23 cellular contexts compared by ENCODE assay signal in genomic region chr22:37165066-37165465, GRCh38. TPM values are rescaled to one million over a fixed set of nuclear protein-coding genes. Genes with fewer than 3 reads are reported as not detected.
DNase-seq lines count a peak whose midpoint lies in the region; ATAC-seq, FAIRE-seq and TF ChIP-seq lines count a peak whose summit lies in the region.
"Had no signal": no experiment of that assay in that cellular context is flagged by ENCODE, and none has a peak within 500 bp of the region (broad histone marks: within the 10 kb centered on the region; RNA-seq: fewer than 3 reads in every experiment).

No MANE protein-coding gene starts in this region.

- H3K27ac ChIP-seq in gastroesophageal sphincter: no peak overlapping the region
- H3K27ac ChIP-seq: neutrophil, thyroid gland had no signal

- intact Hi-C loops in activated naive CD4-positive, alpha-beta T cell treated with anti-CD3 and anti-CD28 coated beads for 36 hours (cut with micrococcal nuclease): no loop called here
- intact Hi-C loops in left colon (cut with DNase I, micrococcal nuclease): loop anchor here in 1 of 2 donors (5.0 kb wide), 1 partner anchor 37 kb away; no protein-coding TSS in a partner anchor

- H3K27me3 Mint-ChIP-seq in activated naive CD4-positive, alpha-beta T cell treated with anti-CD3 and anti-CD28 coated beads for 36 hours (ENCODE audit: low read depth): no peaks in the 10 kb centered on the region
- H3K27me3 Mint-ChIP-seq in activated naive CD8-positive, alpha-beta T cell treated with anti-CD3 and anti-CD28 coated beads, Interleukin-2, amount 10 ng/mL, durations not matched to agents 7 days and 5 days: no peaks in the 10 kb centered on the region
- no peaks in the 10 kb centered on the region for H3K27me3 Mint-ChIP-seq in natural killer cell treated with Interleukin-12 subunit alpha and Interleukin-12 subunit beta and Interleukin-15 and Interleukin-18, amount 100 ng/mL, for 72 hours

- peaks cover 80% of the 10 kb centered on the region for H3K4me1 Mint-ChIP-seq in activated naive CD4-positive, alpha-beta T cell treated with anti-CD3 and anti-CD28 coated beads for 36 hours (ENCODE audit: low read depth)
- H3K4me1 Mint-ChIP-seq in activated naive CD8-positive, alpha-beta T cell treated with anti-CD3 and anti-CD28 coated beads, Interleukin-2, amount 10 ng/mL, durations not matched to agents 7 days and 5 days: peaks cover 84% of the 10 kb centered on the region
- peaks cover 84 to 90% of the 10 kb centered on the region in 2 donors for H3K4me1 Mint-ChIP-seq in natural killer cell treated with Interleukin-12 subunit alpha and Interleukin-12 subunit beta and Interleukin-15 and Interleukin-18, amount 100 ng/mL, for 72 hours (ENCODE audit: low read depth in 2 of 2)

- WGBS in gastroesophageal sphincter (ENCODE audit: low coverage in 1 of 2), 2 donors: 50 to 74% methylated on average over 2 to 8 of the region's 9 CpGs

- no peaks in the 10 kb centered on the region for H3K36me3 ChIP-seq in gastroesophageal sphincter
- H3K36me3 ChIP-seq: HAP-1, neutrophil, thyroid gland had no signal

- no peak for TF ChIP-seq EP300 in gastroesophageal sphincter (IDR thresholded peaks at IDR 0.05)

- H3K36me3 Mint-ChIP-seq in activated naive CD4-positive, alpha-beta T cell treated with anti-CD3 and anti-CD28 coated beads for 36 hours (ENCODE audit: low read depth): no peaks in the 10 kb centered on the region
- H3K36me3 Mint-ChIP-seq in activated naive CD8-positive, alpha-beta T cell treated with anti-CD3 and anti-CD28 coated beads, Interleukin-2, amount 10 ng/mL, durations not matched to agents 7 days and 5 days: peaks cover 18% of the 10 kb centered on the region
- no peaks in the 10 kb centered on the region for H3K36me3 Mint-ChIP-seq in natural killer cell treated with Interleukin-12 subunit alpha and Interleukin-12 subunit beta and Interleukin-15 and Interleukin-18, amount 100 ng/mL, for 72 hours
- H3K36me3 Mint-ChIP-seq: mesothelial cell of epicardium had no signal

- FAIRE-seq in GM12891 (lab: Jason Lieb, UNC): peak; percentile 74
- FAIRE-seq: frontal cortex had no signal

- H3K4me1 ChIP-seq in gastroesophageal sphincter: peaks cover 0 to 26% (median 10%) of the 10 kb centered on the region in 3 donors
- H3K4me1 ChIP-seq: HAP-1 had no signal

- H3K4me3 ChIP-seq in gastroesophageal sphincter: no peak overlapping the region
- H3K4me3 ChIP-seq: HAP-1, thyroid gland had no signal

- no peak for ATAC-seq in activated naive CD8-positive, alpha-beta T cell treated with anti-CD3 and anti-CD28 coated beads, Interleukin-2, amount 10 ng/mL, durations not matched to agents 7 days and 5 days (ENCODE audit: low read depth)
- ATAC-seq in natural killer cell treated with Interleukin-12 subunit alpha and Interleukin-12 subunit beta and Interleukin-15 and Interleukin-18, amount 100 ng/mL, for 72 hours: no peak
- ATAC-seq in gastroesophageal sphincter: no peak
- no peak for ATAC-seq in left colon
- ATAC-seq: PC-3 had no signal

- peaks cover 33% of the 10 kb centered on the region for H3K27me3 ChIP-seq in gastroesophageal sphincter
- H3K27me3 ChIP-seq: thyroid gland had no signal

- no peak for TF ChIP-seq CTCF in gastroesophageal sphincter (IDR thresholded peaks at IDR 0.05)

- CTCF ChIA-PET in activated naive CD4-positive, alpha-beta T cell treated with anti-CD3 and anti-CD28 coated beads for 36 hours (lab: Charles Lee): interaction anchor here (0.6 to 3.4 kb wide), 12 partner anchors 9 to 134 kb away, joined by 3 to 39 read pairs (median 4); no protein-coding TSS in a partner anchor

- POLR2A ChIA-PET in activated naive CD8-positive, alpha-beta T cell treated with anti-CD3 and anti-CD28 coated beads, Interleukin-2, amount 10 ng/mL, durations not matched to agents 7 days and 5 days (lab: Charles Lee): interaction anchor here (1.0 to 9.8 kb wide), 5 partner anchors 17 to 85 kb away, joined by 3 to 200 read pairs (median 50); partner anchors contain the start of genes IL2RB and RAC2

- no peaks in the 10 kb centered on the region for H3K9me3 Mint-ChIP-seq in activated naive CD4-positive, alpha-beta T cell treated with anti-CD3 and anti-CD28 coated beads for 36 hours
- H3K9me3 Mint-ChIP-seq in activated naive CD8-positive, alpha-beta T cell treated with anti-CD3 and anti-CD28 coated beads, Interleukin-2, amount 10 ng/mL, durations not matched to agents 7 days and 5 days: peaks cover 3% of the 10 kb centered on the region
- no peaks in the 10 kb centered on the region for H3K9me3 Mint-ChIP-seq in natural killer cell treated with Interleukin-12 subunit alpha and Interleukin-12 subunit beta and Interleukin-15 and Interleukin-18, amount 100 ng/mL, for 72 hours
- H3K9me3 Mint-ChIP-seq: mesothelial cell of epicardium had no signal

- H3K9me3 ChIP-seq in gastroesophageal sphincter: no peaks in the 10 kb centered on the region
- H3K9me3 ChIP-seq: HAP-1, neutrophil, thyroid gland had no signal

- no peak for TF ChIP-seq POLR2A in GM12891 (IDR thresholded peaks at IDR 0.05; ENCODE audit: low read depth, low read length)
- no peak for TF ChIP-seq POLR2A in gastroesophageal sphincter (IDR thresholded peaks at IDR 0.05)

- no peak overlapping the region for H3K4me3 Mint-ChIP-seq in activated naive CD4-positive, alpha-beta T cell treated with anti-CD3 and anti-CD28 coated beads for 36 hours
- peak overlapping the region; percentile 7 for H3K4me3 Mint-ChIP-seq in activated naive CD8-positive, alpha-beta T cell treated with anti-CD3 and anti-CD28 coated beads, Interleukin-2, amount 10 ng/mL, durations not matched to agents 7 days and 5 days
- peak overlapping the region; percentile 77 for H3K4me3 Mint-ChIP-seq in natural killer cell treated with Interleukin-12 subunit alpha and Interleukin-12 subunit beta and Interleukin-15 and Interleukin-18, amount 100 ng/mL, for 72 hours
- H3K4me3 Mint-ChIP-seq: mesothelial cell of epicardium had no signal

- DNase-seq in activated naive CD4-positive, alpha-beta T cell treated with anti-CD3 and anti-CD28 coated beads for 36 hours: no peak
- DNase-seq in activated naive CD4-positive, alpha-beta T cell treated with anti-CD3 and anti-CD28 coated beads, Interleukin-2, amount 50 U/mL, for 16 hours: no peak
- DNase-seq in GM12891 (ENCODE audit: insufficient read length, low spot score) (no peak), left colon (no peak), NCI-H1694 treated with DMSO at 0.1 percent for 48 hours (lab: John Stamatoyannopoulos, UW) (no peak)
- DNase-seq in activated naive CD8-positive, alpha-beta T cell treated with anti-CD3 and anti-CD28 coated beads, Interleukin-2, amount 10 ng/mL, durations not matched to agents 7 days and 5 days: no peak
- DNase-seq in natural killer cell treated with Interleukin-12 subunit alpha and Interleukin-12 subunit beta and Interleukin-15 and Interleukin-18, amount 100 ng/mL, for 72 hours (ENCODE audit: low spot score): no peak
- DNase-seq: amygdala, caudate nucleus, DMS53, NCI-H1417 treated with DMSO at 0.1 percent for 48 hours, NCI-H82, PC-3, retina, T1000, thyroid gland had no signal

- peak overlapping the region; percentile 73 for H3K27ac Mint-ChIP-seq in activated naive CD4-positive, alpha-beta T cell treated with anti-CD3 and anti-CD28 coated beads for 36 hours
- peak overlapping the region; percentile 89 for H3K27ac Mint-ChIP-seq in activated naive CD8-positive, alpha-beta T cell treated with anti-CD3 and anti-CD28 coated beads, Interleukin-2, amount 10 ng/mL, durations not matched to agents 7 days and 5 days
- H3K27ac Mint-ChIP-seq in natural killer cell treated with Interleukin-12 subunit alpha and Interleukin-12 subunit beta and Interleukin-15 and Interleukin-18, amount 100 ng/mL, for 72 hours: peak overlapping the region; percentile 87 to 96
- H3K27ac Mint-ChIP-seq: mesothelial cell of epicardium had no signal

TF ChIP-seq in GM12891, 5 proteins besides CTCF, POLR2A, EP300 and RAD21 (continues in another document):
- TF ChIP-seq POLR2AphosphoS5 (IDR thresholded peaks at IDR 0.05; ENCODE audit: low read depth, low read length) (no peak), PAX5 (IDR thresholded peaks at IDR 0.05; ENCODE audit: insufficient read depth, low read length, severe bottlenecking) (no peak)

RNA-seq across cellular contexts. Expression of gene IL2RB, which starts 15.3 kb away (rescaled TPM):
- 100 to 1,000 TPM; 126 to 134 TPM for total RNA-seq in activated naive CD4-positive, alpha-beta T cell treated with anti-CD3 and anti-CD28 coated beads for 36 hours
- 44.7 TPM for polyA plus RNA-seq in GM12891 (2012; ENCODE audit: low read depth, missing spikeins)
- 100 to 1,000 TPM; 223 to 232 TPM for total RNA-seq in activated naive CD8-positive, alpha-beta T cell treated with anti-CD3 and anti-CD28 coated beads, Interleukin-2, amount 10 ng/mL, durations not matched to agents 7 days and 5 days
- total RNA-seq in natural killer cell treated with Interleukin-12 subunit alpha and Interleukin-12 subunit beta and Interleukin-15 and Interleukin-18, amount 100 ng/mL, for 72 hours: 100 to 1,000 TPM; 508 to 635 TPM
- total RNA-seq in gastroesophageal sphincter (1 to 10 TPM in 1 of 4 donors, under 1 TPM in 3; 0.07 to 3.1 (median 0.29) TPM), left colon (1 to 10 TPM; 2.9 to 7.0 TPM)
- total RNA-seq: frontal cortex, PC-3, SK-MEL-5 had no signal

RNA-seq across cellular contexts. Expression of gene C1QTNF6, which starts 23.0 kb away (rescaled TPM):
- total RNA-seq in activated naive CD4-positive, alpha-beta T cell treated with anti-CD3 and anti-CD28 coated beads for 36 hours: 10 to 100 TPM; 13.4 to 13.6 TPM
- polyA plus RNA-seq in GM12891 (2012; ENCODE audit: low read depth, missing spikeins): 2.6 TPM
- total RNA-seq in activated naive CD8-positive, alpha-beta T cell treated with anti-CD3 and anti-CD28 coated beads, Interleukin-2, amount 10 ng/mL, durations not matched to agents 7 days and 5 days: 10 to 100 TPM; 15.2 to 15.7 TPM
- total RNA-seq in natural killer cell treated with Interleukin-12 subunit alpha and Interleukin-12 subunit beta and Interleukin-15 and Interleukin-18, amount 100 ng/mL, for 72 hours: 1 to 10 TPM; 1.3 to 3.9 TPM
- total RNA-seq in gastroesophageal sphincter (1 to 10 TPM in 2 of 4 donors, under 1 TPM in 2; 0.69 to 1.6 (median 1.1) TPM), left colon (10 to 100 TPM in 1 of 2 donors, 1 to 10 TPM in 1; 9.9 to 14.2 TPM)

RNA-seq across cellular contexts. Expression of gene SSTR3, which starts 47.2 kb away (rescaled TPM):
- 10 to 100 TPM; 28.1 to 28.6 TPM for total RNA-seq in activated naive CD4-positive, alpha-beta T cell treated with anti-CD3 and anti-CD28 coated beads for 36 hours
- polyA plus RNA-seq in GM12891 (2012; ENCODE audit: low read depth, missing spikeins): 3.7 TPM
- 10 to 100 TPM; 10.1 to 11.3 TPM for total RNA-seq in activated naive CD8-positive, alpha-beta T cell treated with anti-CD3 and anti-CD28 coated beads, Interleukin-2, amount 10 ng/mL, durations not matched to agents 7 days and 5 days
- total RNA-seq in natural killer cell treated with Interleukin-12 subunit alpha and Interleukin-12 subunit beta and Interleukin-15 and Interleukin-18, amount 100 ng/mL, for 72 hours: under 1 TPM; 0.11 to 0.29 TPM
- not detected for total RNA-seq in gastroesophageal sphincter
- under 1 TPM in 1 of 2 donors, not detected in 1; 0.17 TPM for total RNA-seq in left colon
- total RNA-seq: SK-MEL-5 had no signal

RNA-seq across cellular contexts. Expression of gene TMPRSS6, which starts 55.6 kb away (rescaled TPM):
- total RNA-seq in activated naive CD4-positive, alpha-beta T cell treated with anti-CD3 and anti-CD28 coated beads for 36 hours: 10 to 100 TPM; 10.7 to 10.9 TPM
- 2.1 TPM for polyA plus RNA-seq in GM12891 (2012; ENCODE audit: low read depth, missing spikeins)
- total RNA-seq in activated naive CD8-positive, alpha-beta T cell treated with anti-CD3 and anti-CD28 coated beads, Interleukin-2, amount 10 ng/mL, durations not matched to agents 7 days and 5 days: 1 to 10 TPM; 1.8 to 2.2 TPM
- total RNA-seq in natural killer cell treated with Interleukin-12 subunit alpha and Interleukin-12 subunit beta and Interleukin-15 and Interleukin-18, amount 100 ng/mL, for 72 hours: 1 to 10 TPM; 1.8 to 1.9 TPM
- total RNA-seq in gastroesophageal sphincter: not detected
- 1 to 10 TPM in 1 of 2 donors, under 1 TPM in 1; 0.56 to 3.1 TPM for total RNA-seq in left colon
- total RNA-seq: frontal cortex, mesothelial cell of epicardium, SK-MEL-5 had no signal
- polyA plus RNA-seq: AG04450 had no signal

Comparison
In these comparisons a context has a peak if more than half of its experiments do, and no peak if none do; other contexts are left out.
1. RNA of gene IL2RB, which starts 15.3 kb away (total RNA-seq): 508 to 635 TPM in natural killer cell treated with Interleukin-12 subunit alpha and Interleukin-12 subunit beta and Interleukin-15 and Interleukin-18, amount 100 ng/mL, for 72 hours, 223 to 232 TPM in activated naive CD8-positive, alpha-beta T cell treated with anti-CD3 and anti-CD28 coated beads, Interleukin-2, amount 10 ng/mL, durations not matched to agents 7 days and 5 days and 126 to 134 TPM in activated naive CD4-positive, alpha-beta T cell treated with anti-CD3 and anti-CD28 coated beads for 36 hours; 2.9 to 7.0 TPM in left colon and 0.07 to 3.1 TPM in gastroesophageal sphincter; every median in the first group is over 10 times any median in the second.
2. RNA of gene SSTR3, which starts 47.2 kb away (total RNA-seq): 28.1 to 28.6 TPM in activated naive CD4-positive, alpha-beta T cell treated with anti-CD3 and anti-CD28 coated beads for 36 hours and 10.1 to 11.3 TPM in activated naive CD8-positive, alpha-beta T cell treated with anti-CD3 and anti-CD28 coated beads, Interleukin-2, amount 10 ng/mL, durations not matched to agents 7 days and 5 days; 0.11 to 0.29 TPM in natural killer cell treated with Interleukin-12 subunit alpha and Interleukin-12 subunit beta and Interleukin-15 and Interleukin-18, amount 100 ng/mL, for 72 hours, 0.17 TPM in left colon and not detected in gastroesophageal sphincter; every median in the first group is over 4 times any median in the second.
3. Peak in every context shown above with its lines, with median percentiles within 50 percentile points of each other: H3K27ac Mint-ChIP-seq.